ENCODE assay signal across 13 cellular contexts in genomic region chr18:45050712-45051639, GRCh38.
DNase-seq lines count a peak whose midpoint lies in the region; ATAC-seq, FAIRE-seq and TF ChIP-seq lines count a peak whose summit lies in the region.
"Had no signal": no experiment of that assay in that cellular context is flagged by ENCODE, and none has a peak within 500 bp of the region (broad histone marks: within the 10 kb centered on the region; RNA-seq: fewer than 3 reads in every experiment).

No MANE protein-coding gene starts in this region.

- H3K4me3 Mint-ChIP-seq in activated T-cell treated with anti-CD3 and anti-CD28 coated beads, Interleukin-2, amount 50 U/mL, for 72 hours: no peak overlapping the region
- H3K4me3 Mint-ChIP-seq: activated T-helper 1 cell treated with anti-CD3 and anti-CD28 coated beads, Interleukin-12 subunit alpha, Interleukin-12 subunit beta, Interleukin-2, Interleukin-4 antibody, amounts not matched to agents 30 ng/mL and 10 ng/mL and 1 ng/mL, durations not matched to agents 14 hours and 24 hours and 36 hours had no signal

- in situ Hi-C loops in Caki2 (cut with HindIII; ENCODE audit: low pct_unique_long_range_greater_than_20kb, low sequenced_read_pairs): no loop called here

- TF ChIP-seq CTCF in pancreas (IDR thresholded peaks at IDR 0.05): no peak
- TF ChIP-seq CTCF in tibial nerve (IDR thresholded peaks at IDR 0.05): no peak

- H3K36me3 ChIP-seq in pancreas: no peaks in the 10 kb centered on the region
- no peaks in the 10 kb centered on the region for H3K36me3 ChIP-seq in tibial nerve

- H3K27me3 ChIP-seq in pancreas (no peaks in the 10 kb centered on the region), tibial nerve (no peaks in the 10 kb centered on the region)
- H3K27me3 ChIP-seq: dorsolateral prefrontal cortex had no signal

- FAIRE-seq in pancreas (lab: Jason Lieb, UNC): no peak

- TF ChIP-seq POLR2A in tibial nerve (IDR thresholded peaks at IDR 0.05): no peak

- H3K4me1 ChIP-seq in pancreas: no peaks in the 10 kb centered on the region
- H3K4me1 ChIP-seq in tibial nerve: peaks cover 0 to 3% (median 1%) of the 10 kb centered on the region in 4 donors

- no peaks in the 10 kb centered on the region for H3K27me3 Mint-ChIP-seq in activated T-cell treated with anti-CD3 and anti-CD28 coated beads, Interleukin-2, amount 50 U/mL, for 72 hours (ENCODE audit: low read depth)

- peaks cover 0 to 2% of the 10 kb centered on the region in 2 donors for H3K9me3 Mint-ChIP-seq in activated T-cell treated with anti-CD3 and anti-CD28 coated beads, Interleukin-2, amount 50 U/mL, for 72 hours
- H3K9me3 Mint-ChIP-seq: activated T-helper 1 cell treated with anti-CD3 and anti-CD28 coated beads, Interleukin-12 subunit alpha, Interleukin-12 subunit beta, Interleukin-2, Interleukin-4 antibody, amounts not matched to agents 30 ng/mL and 10 ng/mL and 1 ng/mL, durations not matched to agents 14 hours and 24 hours and 36 hours had no signal

- intact Hi-C loops in pancreas (cut with DNase I): no loop called here

- no peaks in the 10 kb centered on the region for H3K36me3 Mint-ChIP-seq in activated T-cell treated with anti-CD3 and anti-CD28 coated beads, Interleukin-2, amount 50 U/mL, for 72 hours (ENCODE audit: insufficient read depth in 2 of 2)

- no peak overlapping the region for H3K27ac ChIP-seq in pancreas
- no peak overlapping the region for H3K27ac ChIP-seq in tibial nerve
- H3K27ac ChIP-seq: dorsolateral prefrontal cortex had no signal

- no peaks in the 10 kb centered on the region for H3K4me1 Mint-ChIP-seq in activated T-cell treated with anti-CD3 and anti-CD28 coated beads, Interleukin-2, amount 50 U/mL, for 72 hours (ENCODE audit: low read depth)

- peak; percentile 58 for DNase-seq in Caki2 (ENCODE audit: low read depth)
- peak; percentile 92 for DNase-seq in NCI-H69 (lab: John Stamatoyannopoulos, UW)
- no peak for DNase-seq in pancreas
- DNase-seq in NCI-H146 treated with DMSO at 0.1 percent for 48 hours (lab: John Stamatoyannopoulos, UW; ENCODE audit: unreplicated experiment): no peak
- no peak for DNase-seq in activated T-cell treated with anti-CD3 and anti-CD28 coated beads, Interleukin-2, amount 50 U/mL, for 72 hours
- DNase-seq in tibial nerve (ENCODE audit: low spot score in 2 of 2): no peak
- DNase-seq: dorsolateral prefrontal cortex; NCI-H524 treated with DMSO at 0.1 percent for 48 hours; stimulated activated CD4-positive, alpha-beta T cell treated with anti-CD3 and anti-CD28 coated beads, Interleukin-15, amount 100 ng/mL, for 24 hours had no signal

- TF ChIP-seq EP300 in tibial nerve (IDR thresholded peaks at IDR 0.05): no peak

- no peaks in the 10 kb centered on the region for H3K9me3 ChIP-seq in pancreas
- no peaks in the 10 kb centered on the region for H3K9me3 ChIP-seq in tibial nerve

- 76 to 77% methylated on average over 4 of the region's 4 CpGs for WGBS in pancreas, 2 donors
- WGBS in tibial nerve, 2 donors: 32 to 45% methylated on average over 4 of the region's 4 CpGs

- H3K27ac Mint-ChIP-seq in activated T-cell treated with anti-CD3 and anti-CD28 coated beads, Interleukin-2, amount 50 U/mL, for 72 hours: no peak overlapping the region
- H3K27ac Mint-ChIP-seq: activated T-helper 1 cell treated with anti-CD3 and anti-CD28 coated beads, Interleukin-12 subunit alpha, Interleukin-12 subunit beta, Interleukin-2, Interleukin-4 antibody, amounts not matched to agents 30 ng/mL and 10 ng/mL and 1 ng/mL, durations not matched to agents 14 hours and 24 hours and 36 hours had no signal

- H3K4me3 ChIP-seq in pancreas: no peak overlapping the region
- H3K4me3 ChIP-seq in tibial nerve: no peak overlapping the region
- H3K4me3 ChIP-seq: dorsolateral prefrontal cortex had no signal

- ATAC-seq in esophagus mucosa: peak; percentile 31
- ATAC-seq in pancreas: peak; percentile 68 to 72 (median 70)
- no peak for ATAC-seq in HG03159 (IDR thresholded peaks at IDR 0.05; ENCODE audit: unreplicated experiment)
- ATAC-seq in activated T-cell treated with anti-CD3 and anti-CD28 coated beads, Interleukin-2, amount 50 U/mL, for 72 hours (replicated peaks in 1 of 2): no peak
- ATAC-seq: HCT116 had no signal

Comparison
In these comparisons a context has a peak if more than half of its experiments do, and no peak if none do; other contexts are left out.
1. DNase-seq: peak in Caki2 (single experiment) and NCI-H69 (single experiment); none in pancreas (0 of 6), NCI-H146 treated with DMSO at 0.1 percent for 48 hours (single experiment), activated T-cell treated with anti-CD3 and anti-CD28 coated beads, Interleukin-2, amount 50 U/mL, for 72 hours (0 of 2) and tibial nerve (0 of 2).
2. ATAC-seq: peak in esophagus mucosa (single experiment) and pancreas (4 of 4); none in HG03159 (single experiment) and activated T-cell treated with anti-CD3 and anti-CD28 coated beads, Interleukin-2, amount 50 U/mL, for 72 hours (0 of 2).